ENCODE assay signal across 19 cellular contexts in genomic region chr1:246779561-246780175, GRCh38.
"Had no signal": no experiment of that assay in that cellular context is flagged by ENCODE, and none has a peak within 500 bp of the region (broad histone marks: within the 10 kb centered on the region; RNA-seq: fewer than 3 reads in every experiment).

No MANE protein-coding gene starts in this region.

- H3K27ac ChIP-seq: dorsolateral prefrontal cortex, gastroesophageal sphincter, left ventricle myocardium inferior, parathyroid adenoma, stomach, thoracic aorta, transverse colon had no signal

- H3K4me1 ChIP-seq: gastroesophageal sphincter, parathyroid adenoma, transverse colon had no signal

- H3K9me3 ChIP-seq: gastroesophageal sphincter, left ventricle myocardium inferior, stomach, thoracic aorta, transverse colon had no signal

- DNase-seq: caudate nucleus; cortex of kidney; dorsolateral prefrontal cortex; effector CD8-positive, alpha-beta T cell; immature natural killer cell; left ventricle myocardium inferior; mesendoderm; naive B cell; occipital lobe; right cardiac atrium; stimulated activated CD4-positive, alpha-beta T cell treated with anti-CD3 and anti-CD28 coated beads, Interleukin-4, amount 100 ng/mL, for 1 hour; stomach; transverse colon had no signal

- H3K4me3 ChIP-seq: dorsolateral prefrontal cortex, gastroesophageal sphincter, left ventricle myocardium inferior, lung, stomach, thoracic aorta, transverse colon had no signal

- H3K27me3 ChIP-seq: dorsolateral prefrontal cortex, gastroesophageal sphincter, stomach, transverse colon had no signal

- ATAC-seq: esophagus mucosa; gastroesophageal sphincter; right cardiac atrium; stimulated activated memory B cell treated with anti-CD40 and anti-IgM and Interleukin-4, amounts not matched to agents 10 μg/mL and 1 μg/mL and 100 μg/mL, for 72 hours had no signal
